Comparison of ENCODE assay signal across 8 cellular contexts in the genomic region with DNA sequence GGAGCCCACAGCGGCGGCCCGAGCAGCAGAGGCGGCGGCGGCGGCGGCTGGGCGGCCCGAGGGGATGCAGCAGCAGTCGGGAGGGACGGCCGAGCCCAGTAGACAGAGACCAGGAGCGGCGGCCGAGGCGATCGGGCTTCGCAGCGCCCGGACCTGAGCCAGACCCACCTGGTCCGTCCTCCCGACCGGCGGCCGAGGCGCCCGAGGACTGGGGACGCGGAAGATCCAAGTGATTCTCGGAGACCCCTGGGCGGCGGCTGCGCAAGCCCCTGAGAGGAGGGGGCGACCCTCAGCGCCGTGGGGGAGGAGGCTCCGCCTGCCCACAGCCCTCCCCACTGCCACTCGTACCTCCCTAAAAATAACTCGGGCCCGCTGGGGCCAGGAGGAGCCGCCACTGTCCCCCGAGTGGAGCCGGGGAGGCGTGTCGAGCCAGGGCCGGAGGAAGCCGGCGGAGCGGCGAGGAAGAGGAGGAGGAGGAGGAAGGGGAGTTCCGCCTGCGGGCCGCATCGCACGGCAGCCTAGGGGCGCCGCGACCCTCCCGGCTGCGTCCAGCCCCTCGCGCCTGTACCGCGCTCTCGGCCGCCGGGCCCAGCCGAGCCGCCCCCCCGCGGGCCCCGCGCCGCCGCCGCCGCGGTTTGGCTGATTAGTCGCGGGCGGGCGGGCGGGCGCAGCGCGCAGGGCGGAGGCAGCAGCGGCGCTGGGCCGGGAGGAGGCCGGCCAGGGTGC. TPM values are rescaled to one million over a fixed set of nuclear protein-coding genes. Genes with fewer than 3 reads are reported as not detected.
DNase-seq lines count a peak whose midpoint lies in the region; ATAC-seq and TF ChIP-seq lines count a peak whose summit lies in the region.

No MANE protein-coding gene starts in this region.

- peak; percentile 86 for DNase-seq in D341Med (ENCODE audit: low spot score)
- peak; percentile 25 for DNase-seq in HT-29 (ENCODE audit: low spot score)
- peak; percentile 41 to 42 for DNase-seq in cardiac fibroblast (ENCODE audit: low read depth in 2 of 2)
- DNase-seq in islet precursor cell, result peak; percentile 68
- peak; percentile 6 to 30 for DNase-seq in stimulated activated CD4-positive, alpha-beta T cell treated with anti-CD3 and anti-CD28 coated beads, Interleukin-15, amount 100 ng/mL, for 1 hour (ENCODE audit: low read depth in 1 of 2, low spot score in 1 of 2)
- DNase-seq in putamen (ENCODE audit: low spot score), result no peak

- ATAC-seq in GM21390 (IDR thresholded peaks at IDR 0.05; ENCODE audit: unreplicated experiment), result peak; percentile 23

- TF ChIP-seq CTCF in VCaP (conservative IDR thresholded peaks at IDR 0.05) (no peak), cardiac fibroblast (IDR thresholded peaks at IDR 0.05; ENCODE audit: low read depth, low read length) (no peak)

- peak overlapping the region; percentile 80 to 91 for H3K4me3 ChIP-seq in cardiac fibroblast (replicated peaks in 1 of 2; ENCODE audit: low read depth in 2 of 2, low read length in 2 of 2)

- H3K27ac ChIP-seq in VCaP, result peak overlapping the region; percentile 88

RNA-seq across cellular contexts. Expression of gene RAPGEF2, which starts 0.7 kb away (rescaled TPM):
- total RNA-seq in HT-29 (2014; rRNA removed; shearing (Covaris generic)), result 10.8 and 13.0 TPM in 2 replicates
